19 cellular contexts compared by ENCODE assay signal in the genomic region with DNA sequence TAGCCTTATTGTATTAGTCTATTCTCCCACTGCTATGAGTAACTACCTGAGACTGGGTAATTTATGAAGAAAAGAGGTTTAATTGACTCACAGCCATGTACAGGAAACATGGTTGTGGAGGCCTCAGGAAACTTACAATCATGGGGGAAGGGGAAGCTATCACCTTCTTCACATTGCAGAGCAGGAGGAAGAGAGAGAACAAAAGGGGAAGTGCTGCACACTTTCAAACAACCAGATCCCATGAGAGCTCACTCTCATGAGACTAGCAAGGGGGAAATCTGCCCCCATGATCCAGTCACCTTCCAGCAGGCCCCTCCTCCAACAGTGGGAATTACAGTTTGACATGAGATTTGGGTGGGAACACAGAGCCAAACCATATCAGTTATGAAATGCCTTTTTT.
DNase-seq lines count a peak whose midpoint lies in the region; ATAC-seq and TF ChIP-seq lines count a peak whose summit lies in the region.
"Had no signal": no experiment of that assay in that cellular context is flagged by ENCODE, and none has a peak within 500 bp of the region (broad histone marks: within the 10 kb centered on the region; RNA-seq: fewer than 3 reads in every experiment).

No MANE protein-coding gene starts in this region.

- no peak overlapping the region for H3K27ac Mint-ChIP-seq in natural killer cell treated with Interleukin-12 subunit alpha and Interleukin-12 subunit beta and Interleukin-15 and Interleukin-18, amount 100 ng/mL, for 72 hours
- H3K27ac Mint-ChIP-seq: endodermal cell, WTC11 had no signal

- no peak overlapping the region for H3K4me2 ChIP-seq in OCI-LY7 (ENCODE audit: low read length)
- H3K4me2 ChIP-seq: KMS-11 had no signal

- peaks cover 6 to 13% of the 10 kb centered on the region in 2 donors for H3K4me1 Mint-ChIP-seq in natural killer cell treated with Interleukin-12 subunit alpha and Interleukin-12 subunit beta and Interleukin-15 and Interleukin-18, amount 100 ng/mL, for 72 hours (ENCODE audit: low read depth in 2 of 2)

- H3K4me3 Mint-ChIP-seq in natural killer cell treated with Interleukin-12 subunit alpha and Interleukin-12 subunit beta and Interleukin-15 and Interleukin-18, amount 100 ng/mL, for 72 hours, result no peak overlapping the region
- H3K4me3 Mint-ChIP-seq: endodermal cell, WTC11 had no signal

- peak; percentile 57 for ATAC-seq in GM19328 (IDR thresholded peaks at IDR 0.05; ENCODE audit: unreplicated experiment)
- ATAC-seq in HG03565 (IDR thresholded peaks at IDR 0.05; ENCODE audit: unreplicated experiment), result peak; percentile 38
- no peak for ATAC-seq in natural killer cell treated with Interleukin-12 subunit alpha and Interleukin-12 subunit beta and Interleukin-15 and Interleukin-18, amount 100 ng/mL, for 72 hours
- ATAC-seq in HG02588 (IDR thresholded peaks at IDR 0.05; ENCODE audit: unreplicated experiment), result no peak
- ATAC-seq: stimulated activated naive CD8-positive, alpha-beta T cell treated with anti-CD3 and anti-CD28 coated beads, Interleukin-15, Interleukin-2, amounts not matched to agents 100 U/mL and 50 U/mL, for 24 hours; WTC11 had no signal

- H4K20me1 ChIP-seq in OCI-LY7 (ENCODE audit: insufficient read depth, low read length), result no peaks in the 10 kb centered on the region

- H3K79me2 ChIP-seq in OCI-LY7 (ENCODE audit: insufficient read depth, low read depth, low read length), result no peaks in the 10 kb centered on the region

- H3K9me3 ChIP-seq in OCI-LY7 (ENCODE audit: low read length), result no peaks in the 10 kb centered on the region
- H3K9me3 ChIP-seq: vagina had no signal

- H3K27me3 Mint-ChIP-seq in natural killer cell treated with Interleukin-12 subunit alpha and Interleukin-12 subunit beta and Interleukin-15 and Interleukin-18, amount 100 ng/mL, for 72 hours, result no peaks in the 10 kb centered on the region

- H3K36me3 Mint-ChIP-seq in natural killer cell treated with Interleukin-12 subunit alpha and Interleukin-12 subunit beta and Interleukin-15 and Interleukin-18, amount 100 ng/mL, for 72 hours, result no peaks in the 10 kb centered on the region
- H3K36me3 Mint-ChIP-seq: WTC11 had no signal

- BruUV-seq in OCI-LY7 (replicated peaks; lab: Mats Ljungman, UMichigan), result no TSS peak

- no peaks in the 10 kb centered on the region for H3K36me3 ChIP-seq in OCI-LY7 (ENCODE audit: insufficient read depth, low read length)
- H3K36me3 ChIP-seq: vagina had no signal

- TF ChIP-seq CTCF in OCI-LY7 (conservative IDR thresholded peaks at IDR 0.05; ENCODE audit: low read length), result no peak

- intact Hi-C loops in OCI-LY7 (cut with micrococcal nuclease; ENCODE audit: unreplicated experiment), result no loop called here

- no peaks in the 10 kb centered on the region for H3K9me2 ChIP-seq in OCI-LY7 (ENCODE audit: insufficient read depth, low read length)

- H3K4me1 ChIP-seq in OCI-LY7 (ENCODE audit: insufficient read depth, low read length, poor library complexity, severe bottlenecking), result peaks cover 10% of the 10 kb centered on the region

- CTCF ChIA-PET in OCI-LY7 (lab: Charles Lee; ENCODE audit: unreplicated experiment), result no interaction called here

- no peak overlapping the region for H3K27ac ChIP-seq in OCI-LY7 (ENCODE audit: low read depth, low read length, poor library complexity, severe bottlenecking)
- H3K27ac ChIP-seq: KMS-11, vagina had no signal

- H3K4me3 ChIP-seq in OCI-LY7 (ENCODE audit: low read depth, low read length, poor library complexity, severe bottlenecking), result no peak overlapping the region
- H3K4me3 ChIP-seq: vagina had no signal

- POLR2A ChIA-PET in OCI-LY7 (lab: Charles Lee), result interaction anchor here (0.6 to 1.6 kb wide), 6 partner anchors 10 to 60 kb away, joined by 3 to 4 read pairs (median 3); no protein-coding TSS in a partner anchor

- DNase-seq in OCI-LY7 (ENCODE audit: low spot score) (peak; percentile 26), HPDE6-E6E7 (ENCODE audit: extremely low spot score) (no peak), hippocampal formation (lab: John Stamatoyannopoulos, UW) (no peak)
- DNase-seq in natural killer cell treated with Interleukin-12 subunit alpha and Interleukin-12 subunit beta and Interleukin-15 and Interleukin-18, amount 100 ng/mL, for 72 hours (ENCODE audit: low spot score), result no peak
- DNase-seq: activated CD8-positive, alpha-beta memory T cell treated with anti-CD3 and anti-CD28 coated beads, Interleukin-2, amount 50 U/mL, for 48 hours; activated naive CD4-positive, alpha-beta T cell treated with anti-CD3 and anti-CD28 coated beads, Interleukin-2, amount 50 U/mL, for 16 hours; endodermal cell; foreskin fibroblast; mesendoderm; NCI-H187; NCI-H526 treated with DMSO at 0.1 percent for 48 hours; SIG-M5; stimulated activated naive CD8-positive, alpha-beta T cell treated with anti-CD3 and anti-CD28 coated beads, Interleukin-15, Interleukin-2, amounts not matched to agents 100 U/mL and 50 U/mL, for 24 hours had no signal

- H3K9me3 Mint-ChIP-seq in natural killer cell treated with Interleukin-12 subunit alpha and Interleukin-12 subunit beta and Interleukin-15 and Interleukin-18, amount 100 ng/mL, for 72 hours, result no peaks in the 10 kb centered on the region
- H3K9me3 Mint-ChIP-seq: endodermal cell, WTC11 had no signal

- H2AFZ ChIP-seq in OCI-LY7 (ENCODE audit: low read length), result no peak overlapping the region

Comparison
In these comparisons a context has a peak if more than half of its experiments do, and no peak if none do; other contexts are left out.
1. ATAC-seq: peak in GM19328 (single experiment) and HG03565 (single experiment); none in natural killer cell treated with Interleukin-12 subunit alpha and Interleukin-12 subunit beta and Interleukin-15 and Interleukin-18, amount 100 ng/mL, for 72 hours (0 of 2) and HG02588 (single experiment).